8 cellular contexts compared by ENCODE assay signal in the genomic region with DNA sequence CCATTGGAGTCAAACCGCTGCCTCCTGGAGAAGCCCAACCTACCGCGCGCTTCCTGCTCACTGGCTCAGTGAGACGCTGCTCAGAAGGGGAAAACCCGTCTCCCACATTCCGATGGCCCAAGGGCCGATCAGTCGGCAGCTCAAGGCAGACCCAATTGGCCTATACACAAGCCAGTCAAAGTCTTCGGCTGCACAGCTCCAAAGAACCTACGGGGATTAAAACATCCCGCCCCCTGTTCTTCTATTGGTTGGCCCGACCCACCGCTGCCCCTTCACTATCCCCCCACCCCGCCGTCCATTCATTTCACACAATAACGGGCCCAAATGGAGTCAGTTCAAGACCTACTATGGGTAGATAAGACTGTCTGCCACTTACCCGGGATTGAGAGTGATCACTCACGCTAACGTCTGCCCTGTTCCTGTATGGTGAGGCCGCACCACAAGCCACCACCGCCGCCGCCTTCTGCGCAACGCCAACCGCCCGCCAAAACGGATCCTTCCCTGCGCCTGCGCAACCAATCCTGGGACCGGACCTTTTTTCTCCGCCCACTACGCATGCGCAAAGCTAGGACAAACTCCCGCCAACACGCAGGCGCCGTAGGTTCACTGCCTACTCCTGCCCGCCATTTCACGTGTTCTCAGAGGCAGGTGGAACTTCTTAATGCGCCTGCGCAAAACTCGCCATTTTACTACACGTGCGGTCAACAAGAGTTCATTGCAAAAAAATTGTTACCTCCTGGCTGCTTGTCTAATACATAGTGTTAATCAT. TPM values are rescaled to one million over a fixed set of nuclear protein-coding genes. Genes with fewer than 3 reads are reported as not detected.
DNase-seq lines count a peak whose midpoint lies in the region; ATAC-seq and TF ChIP-seq lines count a peak whose summit lies in the region.

A gene (minus strand): TSS at position 491 of the 769 bp plus-strand sequence. CDS start 22,472 bp downstream, outside the sequence.

- ATAC-seq in activated T-helper 17 cell treated with anti-CD3 and anti-CD28 coated beads, Interleukin-2, amount 50 U/mL, for 72 hours (replicated peaks) = peak; percentile 78
- ATAC-seq in natural killer cell = peak; percentile 66 to 85 (median 72)

- H3K4me3 Mint-ChIP-seq in activated T-helper 17 cell treated with anti-CD3 and anti-CD28 coated beads, Interleukin-2, amount 50 U/mL, for 72 hours = no peak within 1 kb of the TSS
- H3K4me3 Mint-ChIP-seq in natural killer cell = no peak within 1 kb of the TSS

- intact Hi-C loops in natural killer cell (cut with micrococcal nuclease) = loop anchor here (1.0 to 10.0 kb wide), 5 partner anchors 45 to 323 kb away; a partner anchor contains a TSS

- no peaks in the 10 kb centered on the region for H3K9me3 Mint-ChIP-seq in activated T-helper 17 cell treated with anti-CD3 and anti-CD28 coated beads, Interleukin-2, amount 50 U/mL, for 72 hours
- H3K9me3 Mint-ChIP-seq in natural killer cell = no peaks in the 10 kb centered on the region

- TF ChIP-seq CTCF in LNCaP clone FGC (IDR thresholded peaks at IDR 0.05; ENCODE audit: control insufficient read depth, extremely low read depth, insufficient read depth) (no peak), fibroblast of pulmonary artery (IDR thresholded peaks at IDR 0.05; ENCODE audit: low read length, missing control alignments) (no peak), natural killer cell (IDR thresholded peaks at IDR 0.05) (no peak)

- H3K4me3 ChIP-seq in LNCaP clone FGC (ENCODE audit: low read depth, low read length) (peak within 1 kb of the TSS; percentile 84), fibroblast of pulmonary artery (replicated peaks; ENCODE audit: low read depth, low read length) (peak within 1 kb of the TSS; percentile 85)

- no peak within 1 kb of the TSS for H3K27ac Mint-ChIP-seq in activated T-helper 17 cell treated with anti-CD3 and anti-CD28 coated beads, Interleukin-2, amount 50 U/mL, for 72 hours
- H3K27ac Mint-ChIP-seq in natural killer cell = no peak within 1 kb of the TSS

- DNase-seq in EL = peak; percentile 100
- DNase-seq in H4 (ENCODE audit: low spot score) = peak; percentile 99
- peak; percentile 100 for DNase-seq in LNCaP clone FGC (ENCODE audit: low read depth)
- peak; percentile 99 for DNase-seq in RPMI8226
- DNase-seq in fibroblast of pulmonary artery (ENCODE audit: low read depth) = peak; percentile 100
- peak; percentile 99 for DNase-seq in natural killer cell
- peak; percentile 98 for DNase-seq in stimulated activated naive CD4-positive, alpha-beta T cell treated with Interleukin-2 at 50 U/mL for 16 hours (lab: John Stamatoyannopoulos, UW)

- H3K27me3 Mint-ChIP-seq in activated T-helper 17 cell treated with anti-CD3 and anti-CD28 coated beads, Interleukin-2, amount 50 U/mL, for 72 hours = no peaks in the 10 kb centered on the region
- no peaks in the 10 kb centered on the region for H3K27me3 Mint-ChIP-seq in natural killer cell (ENCODE audit: low read depth in 2 of 2)

- peaks cover 22% of the 10 kb centered on the region for H3K36me3 Mint-ChIP-seq in activated T-helper 17 cell treated with anti-CD3 and anti-CD28 coated beads, Interleukin-2, amount 50 U/mL, for 72 hours (ENCODE audit: low read depth)
- peaks cover 34% of the 10 kb centered on the region for H3K36me3 Mint-ChIP-seq in natural killer cell

- H3K4me1 Mint-ChIP-seq in activated T-helper 17 cell treated with anti-CD3 and anti-CD28 coated beads, Interleukin-2, amount 50 U/mL, for 72 hours = peaks cover 31% of the 10 kb centered on the region
- peaks cover 0 to 7% of the 10 kb centered on the region in 2 donors for H3K4me1 Mint-ChIP-seq in natural killer cell

RNA-seq across cellular contexts. Expression of the gene that starts here (rescaled TPM):
- 32.1 and 45.4 TPM in 2 replicates for total RNA-seq in H4 (2014; rRNA removed; shearing (Covaris generic))
- total RNA-seq in activated T-helper 17 cell treated with anti-CD3 and anti-CD28 coated beads, Interleukin-2, amount 50 U/mL, for 72 hours = 10 to 100 TPM; 82.0 to 89.7 TPM
- 10 to 100 TPM; 30.8 to 42.3 (median 36.5) TPM for total RNA-seq in natural killer cell

Comparison
In these comparisons a context has a peak if more than half of its experiments do, and no peak if none do; other contexts are left out.
1. Peak in every context shown above with its lines: DNase-seq, ATAC-seq and H3K4me3 ChIP-seq.